In the genomic region with DNA sequence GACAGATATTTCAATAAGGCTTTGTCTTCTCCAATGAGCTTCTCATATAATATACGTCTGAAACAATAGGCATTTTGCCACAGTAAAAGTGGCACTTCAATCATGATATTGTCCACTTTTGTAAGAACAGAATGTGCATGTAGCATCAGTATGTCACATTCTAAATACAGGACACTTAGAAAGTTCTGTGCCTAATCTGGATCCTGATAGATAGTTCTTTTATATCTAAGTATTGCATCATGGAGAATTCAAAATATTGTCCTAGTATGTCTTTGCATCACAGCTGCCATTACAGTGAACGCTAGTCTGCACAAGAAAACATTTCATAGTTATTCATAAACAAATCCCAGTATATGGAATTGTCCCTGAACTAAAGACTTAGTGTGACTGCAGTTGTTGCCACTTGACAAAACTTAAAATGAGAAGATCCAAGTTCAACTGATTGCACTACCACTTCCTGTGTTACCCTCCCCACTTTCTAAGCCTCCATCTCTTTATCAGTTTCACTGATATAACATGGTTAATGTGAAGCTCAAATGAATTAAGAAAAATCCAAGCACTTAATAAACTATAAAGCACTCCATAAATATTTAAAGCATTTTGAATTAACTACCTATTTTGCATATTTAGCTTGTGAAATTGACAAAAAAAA, we compare ENCODE assay signal across 21 cellular contexts. TPM values are rescaled to one million over a fixed set of nuclear protein-coding genes. Genes with fewer than 3 reads are reported as not detected.
DNase-seq lines count a peak whose midpoint lies in the region; ATAC-seq and TF ChIP-seq lines count a peak whose summit lies in the region.
"Had no signal": no experiment of that assay in that cellular context is flagged by ENCODE, and none has a peak within 500 bp of the region (broad histone marks: within the 10 kb centered on the region; RNA-seq: fewer than 3 reads in every experiment).

No MANE protein-coding gene starts in this region.

- H3K4me3 Mint-ChIP-seq in natural killer cell = no peak overlapping the region
- H3K4me3 Mint-ChIP-seq in natural killer cell treated with Interleukin-12 subunit alpha and Interleukin-12 subunit beta and Interleukin-15 and Interleukin-18, amount 100 ng/mL, for 72 hours = no peak overlapping the region
- no peak overlapping the region for H3K4me3 Mint-ChIP-seq in effector memory CD8-positive, alpha-beta T cell
- H3K4me3 Mint-ChIP-seq: CD14-positive monocyte had no signal

- H3K4me3 ChIP-seq in Loucy (ENCODE audit: low read length, poor library complexity, severe bottlenecking) (peak overlapping the region; percentile 7), spleen (no peak overlapping the region)
- H3K4me3 ChIP-seq: HAP-1, SJSA1 had no signal

- 67 to 90% (median 78%) methylated on average over 2 of the region's 2 CpGs for WGBS in spleen, 5 donors

- no peaks in the 10 kb centered on the region for H3F3A ChIP-seq in Loucy (ENCODE audit: low read depth)

- peak overlapping the region; percentile 14 for H3K9ac ChIP-seq in Loucy (ENCODE audit: low read depth, low read length, poor library complexity, severe bottlenecking)

- H3K27ac Mint-ChIP-seq in natural killer cell = peak overlapping the region; percentile 38 to 41
- no peak overlapping the region for H3K27ac Mint-ChIP-seq in natural killer cell treated with Interleukin-12 subunit alpha and Interleukin-12 subunit beta and Interleukin-15 and Interleukin-18, amount 100 ng/mL, for 72 hours
- H3K27ac Mint-ChIP-seq in effector memory CD8-positive, alpha-beta T cell = peak overlapping the region in 1 of 2 donors; percentile 38

- no peaks in the 10 kb centered on the region for H3K36me3 Mint-ChIP-seq in natural killer cell
- H3K36me3 Mint-ChIP-seq in natural killer cell treated with Interleukin-12 subunit alpha and Interleukin-12 subunit beta and Interleukin-15 and Interleukin-18, amount 100 ng/mL, for 72 hours = no peaks in the 10 kb centered on the region
- H3K36me3 Mint-ChIP-seq in effector memory CD8-positive, alpha-beta T cell (ENCODE audit: insufficient read depth) = peaks cover 23% of the 10 kb centered on the region

- TF ChIP-seq POLR2A in spleen (IDR thresholded peaks at IDR 0.05) = no peak

- H3K4me2 ChIP-seq in Loucy (ENCODE audit: low read depth, low read length, poor library complexity, severe bottlenecking) = peak overlapping the region; percentile 45

- no peaks in the 10 kb centered on the region for H3K27me3 ChIP-seq in Loucy (ENCODE audit: insufficient read depth, low read length, poor library complexity, severe bottlenecking)
- H3K27me3 ChIP-seq in spleen (replicated peaks in 1 of 7) = no peaks in the 10 kb centered on the region
- H3K27me3 ChIP-seq: SJSA1 had no signal

- H3K36me3 ChIP-seq in Loucy (ENCODE audit: insufficient read depth, low read length) = peaks cover 7% of the 10 kb centered on the region; the same call in 1 of the 2 replicates
- H3K36me3 ChIP-seq in spleen = peaks cover 0 to 68% (median 0%) of the 10 kb centered on the region in 6 donors
- H3K36me3 ChIP-seq: HAP-1 had no signal

- no peak for DNase-seq in natural killer cell
- DNase-seq in natural killer cell treated with Interleukin-12 subunit alpha and Interleukin-12 subunit beta and Interleukin-15 and Interleukin-18, amount 100 ng/mL, for 72 hours (ENCODE audit: low spot score) = no peak
- no peak for DNase-seq in effector memory CD8-positive, alpha-beta T cell
- DNase-seq in spleen = no peak
- DNase-seq in HuH-7.5 (ENCODE audit: low spot score) = no peak
- DNase-seq in iPS-NIHi7 (ENCODE audit: extremely low spot score) = no peak
- DNase-seq: AML-193, Caco-2, DMS153, KBM-7, MM.1S, NCI-H1105, NCI-H1694, NCI-H510A treated with DMSO at 0.1 percent for 48 hours, NCI-H82, PC-3 had no signal

- H3K4me1 Mint-ChIP-seq in natural killer cell = peaks cover 13 to 18% of the 10 kb centered on the region in 2 donors
- H3K4me1 Mint-ChIP-seq in natural killer cell treated with Interleukin-12 subunit alpha and Interleukin-12 subunit beta and Interleukin-15 and Interleukin-18, amount 100 ng/mL, for 72 hours (ENCODE audit: low read depth in 2 of 2) = peaks cover 12 to 33% of the 10 kb centered on the region in 2 donors
- peaks cover 6 to 21% of the 10 kb centered on the region in 2 donors for H3K4me1 Mint-ChIP-seq in effector memory CD8-positive, alpha-beta T cell (ENCODE audit: low read depth in 2 of 2)

- TF ChIP-seq CTCF in natural killer cell (IDR thresholded peaks at IDR 0.05) = no peak
- no peak for TF ChIP-seq CTCF in Loucy (conservative IDR thresholded peaks at IDR 0.05; ENCODE audit: low read length)
- no peak for TF ChIP-seq CTCF in spleen (IDR thresholded peaks at IDR 0.05 in 8 of 11, conservative IDR thresholded peaks at IDR 0.05 in 3 of 11)

- peaks cover 23% of the 10 kb centered on the region for H3K4me1 ChIP-seq in Loucy (ENCODE audit: insufficient read depth, low read length, poor library complexity, severe bottlenecking)
- peaks cover 4 to 45% (median 19%) of the 10 kb centered on the region in 6 donors for H3K4me1 ChIP-seq in spleen
- H3K4me1 ChIP-seq: Caco-2, HAP-1, SJSA1 had no signal

- H3K9me2 ChIP-seq in Loucy (replicated peaks; ENCODE audit: low read depth, low read length) = no peaks in the 10 kb centered on the region

- no peak overlapping the region for H2AFZ ChIP-seq in Loucy (ENCODE audit: low read length)

- no peaks in the 10 kb centered on the region for H4K20me1 ChIP-seq in Loucy (ENCODE audit: insufficient read depth, low read length, poor library complexity, severe bottlenecking)

- peak in 1 of 3 donors; percentile 59 for ATAC-seq in natural killer cell
- ATAC-seq in natural killer cell treated with Interleukin-12 subunit alpha and Interleukin-12 subunit beta and Interleukin-15 and Interleukin-18, amount 100 ng/mL, for 72 hours = no peak
- ATAC-seq in effector memory CD8-positive, alpha-beta T cell (replicated peaks) = peak; percentile 26
- ATAC-seq: PC-3 had no signal

- no peaks in the 10 kb centered on the region for H3K9me3 Mint-ChIP-seq in natural killer cell
- H3K9me3 Mint-ChIP-seq in natural killer cell treated with Interleukin-12 subunit alpha and Interleukin-12 subunit beta and Interleukin-15 and Interleukin-18, amount 100 ng/mL, for 72 hours = no peaks in the 10 kb centered on the region
- H3K9me3 Mint-ChIP-seq in effector memory CD8-positive, alpha-beta T cell = no peaks in the 10 kb centered on the region
- H3K9me3 Mint-ChIP-seq: CD14-positive monocyte had no signal

- H3K27me3 Mint-ChIP-seq in natural killer cell (ENCODE audit: low read depth in 2 of 2) = no peaks in the 10 kb centered on the region
- H3K27me3 Mint-ChIP-seq in natural killer cell treated with Interleukin-12 subunit alpha and Interleukin-12 subunit beta and Interleukin-15 and Interleukin-18, amount 100 ng/mL, for 72 hours = no peaks in the 10 kb centered on the region
- H3K27me3 Mint-ChIP-seq in effector memory CD8-positive, alpha-beta T cell = no peaks in the 10 kb centered on the region

- no peak overlapping the region for H3K27ac ChIP-seq in spleen
- H3K27ac ChIP-seq: RWPE1, SJSA1 had no signal

- H3K9me3 ChIP-seq in Loucy (ENCODE audit: insufficient read depth, low read depth, low read length) (no peaks in the 10 kb centered on the region), spleen (no peaks in the 10 kb centered on the region)
- H3K9me3 ChIP-seq: Caco-2, HAP-1, SJSA1 had no signal

- peaks cover 32% of the 10 kb centered on the region for H3K79me2 ChIP-seq in Loucy (ENCODE audit: insufficient read depth, low read length)

- intact Hi-C loops in natural killer cell (cut with micrococcal nuclease) = no loop called here
- intact Hi-C loops in spleen (cut with DNase I; ENCODE audit: low total_unique reads) = no loop called here

RNA-seq across cellular contexts. Expression of a gene that starts 19.6 kb away (rescaled TPM):
- total RNA-seq in natural killer cell (10 to 100 TPM; 49.0 to 86.1 (median 66.0) TPM), spleen (100 to 1,000 TPM in 4 of 7 donors, 10 to 100 TPM in 3; 73.5 to 111 (median 104) TPM)
- 10 to 100 TPM; 37.2 to 52.0 TPM for total RNA-seq in natural killer cell treated with Interleukin-12 subunit alpha and Interleukin-12 subunit beta and Interleukin-15 and Interleukin-18, amount 100 ng/mL, for 72 hours
- 10 to 100 TPM; 18.9 to 50.0 (median 30.5) TPM for polyA plus RNA-seq in spleen

Comparison
In these comparisons a context has a peak if more than half of its experiments do, and no peak if none do; other contexts are left out.
1. H3K27ac Mint-ChIP-seq: peak in natural killer cell (2 of 2); none in natural killer cell treated with Interleukin-12 subunit alpha and Interleukin-12 subunit beta and Interleukin-15 and Interleukin-18, amount 100 ng/mL, for 72 hours (0 of 2).